11 cellular contexts compared by ENCODE assay signal in genomic region chr12:32217354-32218310, GRCh38.
DNase-seq lines count a peak whose midpoint lies in the region; ATAC-seq and TF ChIP-seq lines count a peak whose summit lies in the region.
"Had no signal": no experiment of that assay in that cellular context is flagged by ENCODE, and none has a peak within 500 bp of the region (broad histone marks: within the 10 kb centered on the region; RNA-seq: fewer than 3 reads in every experiment).

No MANE protein-coding gene starts in this region.

- TF ChIP-seq CTCF in PC-3 (conservative IDR thresholded peaks at IDR 0.05; ENCODE audit: low read depth, low read length), result no peak

- H3F3A ChIP-seq in PC-3 (ENCODE audit: low read length, unreplicated experiment), result no peaks in the 10 kb centered on the region

- H3K9me3 ChIP-seq in PC-3 (ENCODE audit: low read length), result no peaks in the 10 kb centered on the region
- H3K9me3 ChIP-seq: prostate gland had no signal

- peaks cover 11 to 35% (median 23%) of the 10 kb centered on the region in 3 donors for H3K36me3 Mint-ChIP-seq in naive thymus-derived CD8-positive, alpha-beta T cell

- H3K27me3 ChIP-seq in PC-3 (ENCODE audit: low read length), result no peaks in the 10 kb centered on the region

- POLR2A ChIA-PET in PC-3 (lab: Charles Lee; ENCODE audit: unreplicated experiment), result interaction anchor here (0.6 kb wide), 1 partner anchor 270 kb away, joined by 8 read pairs; no protein-coding TSS in a partner anchor
- POLR2A ChIA-PET in naive thymus-derived CD8-positive, alpha-beta T cell (lab: Charles Lee), result no interaction called here

- H3K27ac Mint-ChIP-seq in naive thymus-derived CD8-positive, alpha-beta T cell, result no peak overlapping the region

- no peaks in the 10 kb centered on the region for H3K27me3 Mint-ChIP-seq in naive thymus-derived CD8-positive, alpha-beta T cell

- H3K27ac ChIP-seq in PC-3 (ENCODE audit: low read length), result no peak overlapping the region
- H3K27ac ChIP-seq: prostate gland, WERI-Rb-1 had no signal

- no peaks in the 10 kb centered on the region for H3K4me1 Mint-ChIP-seq in naive thymus-derived CD8-positive, alpha-beta T cell

- no peaks in the 10 kb centered on the region for H3K79me2 ChIP-seq in PC-3 (ENCODE audit: low read length)

- H3K4me3 Mint-ChIP-seq in naive thymus-derived CD8-positive, alpha-beta T cell, result no peak overlapping the region

- no peak overlapping the region for H3K4me2 ChIP-seq in PC-3 (ENCODE audit: low read length)

- CTCF ChIA-PET in PC-3 (lab: Charles Lee), result no interaction called here

- ATAC-seq in GM19463 (IDR thresholded peaks at IDR 0.05; ENCODE audit: unreplicated experiment) (peak; percentile 65), PC-3 (0 out of 2 replicates have a peak, but pooled peaks have one; percentile 24), HG02885 (IDR thresholded peaks at IDR 0.05; ENCODE audit: poor library complexity, unreplicated experiment) (no peak)
- no peak for ATAC-seq in naive thymus-derived CD8-positive, alpha-beta T cell

- intact Hi-C loops in PC-3 (cut with micrococcal nuclease), result no loop called here

- no peak overlapping the region for H2AFZ ChIP-seq in PC-3 (ENCODE audit: low read length)

- H3K4me1 ChIP-seq in PC-3 (ENCODE audit: insufficient read depth, low read length), result no peaks in the 10 kb centered on the region
- H3K4me1 ChIP-seq: prostate gland had no signal

- no peaks in the 10 kb centered on the region for H3K36me3 ChIP-seq in PC-3 (ENCODE audit: low read depth, low read length)
- H3K36me3 ChIP-seq: prostate gland had no signal

- H3K9me3 Mint-ChIP-seq in naive thymus-derived CD8-positive, alpha-beta T cell, result peaks cover 0 to 2% (median 0%) of the 10 kb centered on the region in 9 donors

- H3K4me3 ChIP-seq in PC-3 (ENCODE audit: low read length), result no peak overlapping the region
- H3K4me3 ChIP-seq: prostate gland had no signal

- no TSS peak for BruUV-seq in PC-3 (replicated peaks; lab: Mats Ljungman, UMichigan)

- no peaks in the 10 kb centered on the region for H3K9me2 ChIP-seq in PC-3 (replicated peaks; ENCODE audit: low read length)

- DNase-seq in A172 (ENCODE audit: low spot score) (peak; percentile 79), PC-3 (peak; percentile 24), fibroblast of the conjunctiva (ENCODE audit: low read depth) (peak; percentile 20), SW480 (ENCODE audit: low spot score) (no peak), NCI-H146 treated with DMSO at 0.1 percent for 48 hours (lab: John Stamatoyannopoulos, UW; ENCODE audit: unreplicated experiment) (no peak)
- no peak for DNase-seq in naive thymus-derived CD8-positive, alpha-beta T cell
- DNase-seq: NCI-H510A, WERI-Rb-1 had no signal

- H3K9ac ChIP-seq in PC-3 (ENCODE audit: low read length), result no peak overlapping the region

- no peaks in the 10 kb centered on the region for H4K20me1 ChIP-seq in PC-3 (ENCODE audit: low read length)

Comparison
In these comparisons a context has a peak if more than half of its experiments do, and no peak if none do; other contexts are left out.
1. DNase-seq: peak in A172 (single experiment), PC-3 (single experiment) and fibroblast of the conjunctiva (single experiment); none in SW480 (single experiment), naive thymus-derived CD8-positive, alpha-beta T cell (0 of 10) and NCI-H146 treated with DMSO at 0.1 percent for 48 hours (single experiment).
2. ATAC-seq: peak in GM19463 (single experiment) and PC-3 (single experiment); none in naive thymus-derived CD8-positive, alpha-beta T cell (0 of 2) and HG02885 (single experiment).